Comparison of ENCODE assay signal across 19 cellular contexts in the genomic region with DNA sequence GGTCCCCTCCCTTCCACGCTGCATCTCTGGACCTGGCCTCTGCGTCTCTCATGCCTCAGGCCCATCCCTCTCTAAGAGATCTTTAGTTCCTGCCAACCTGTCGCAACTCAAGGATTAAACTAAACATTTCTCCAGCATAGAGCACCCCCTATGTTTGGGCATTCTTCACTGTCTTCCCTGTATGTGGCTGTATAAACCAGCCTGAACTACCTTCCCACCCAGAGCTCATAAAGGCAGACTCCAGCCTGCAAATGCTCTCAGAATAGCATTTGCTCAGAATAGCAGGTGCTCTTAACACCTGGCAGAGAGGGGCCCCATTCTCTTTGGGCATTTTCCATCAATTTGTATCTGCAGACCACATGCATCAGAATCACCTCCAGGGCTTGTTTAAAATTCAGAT.
DNase-seq lines count a peak whose midpoint lies in the region; ATAC-seq and TF ChIP-seq lines count a peak whose summit lies in the region.
"Had no signal": no experiment of that assay in that cellular context is flagged by ENCODE, and none has a peak within 500 bp of the region (broad histone marks: within the 10 kb centered on the region; RNA-seq: fewer than 3 reads in every experiment).

No MANE protein-coding gene starts in this region.

- DNase-seq in natural killer cell (no peak), MV-4-11 (lab: John Stamatoyannopoulos, UW) (peak; percentile 9), chondrocyte (ENCODE audit: low spot score) (no peak), DMS153 treated with DMSO at 0.1 percent for 48 hours (lab: John Stamatoyannopoulos, UW; ENCODE audit: unreplicated experiment) (no peak), NCI-H2107 treated with DMSO at 0.1 percent for 48 hours (lab: John Stamatoyannopoulos, UW; ENCODE audit: unreplicated experiment) (no peak), germinal center (ENCODE audit: low spot score) (no peak)
- DNase-seq in natural killer cell treated with Interleukin-12 subunit alpha and Interleukin-12 subunit beta and Interleukin-15 and Interleukin-18, amount 100 ng/mL, for 72 hours (ENCODE audit: low spot score), result no peak
- DNase-seq: activated CD4-positive, alpha-beta T cell treated with anti-CD3 and anti-CD28 coated beads for 48 hours; activated CD8-positive, alpha-beta memory T cell treated with anti-CD3 and anti-CD28 coated beads, Interleukin-2, amount 50 U/mL, for 48 hours; activated effector memory CD4-positive, alpha-beta T cell treated with Interleukin-2 at 50 U/mL for 16 hours; effector CD8-positive, alpha-beta T cell; foreskin keratinocyte; mucosa of descending colon; NCI-H1417 treated with DMSO at 0.1 percent for 48 hours; NCI-H526 treated with DMSO at 0.1 percent for 48 hours; PC-3; psoas muscle; SHP77 had no signal

- no peak for ATAC-seq in natural killer cell
- no peak for ATAC-seq in natural killer cell treated with Interleukin-12 subunit alpha and Interleukin-12 subunit beta and Interleukin-15 and Interleukin-18, amount 100 ng/mL, for 72 hours
- no peak for ATAC-seq in HG02884 (IDR thresholded peaks at IDR 0.05; ENCODE audit: unreplicated experiment)
- ATAC-seq: foreskin keratinocyte, mucosa of descending colon, PC-3, psoas muscle had no signal

- H3K36me3 Mint-ChIP-seq in natural killer cell, result no peaks in the 10 kb centered on the region
- H3K36me3 Mint-ChIP-seq in natural killer cell treated with Interleukin-12 subunit alpha and Interleukin-12 subunit beta and Interleukin-15 and Interleukin-18, amount 100 ng/mL, for 72 hours, result no peaks in the 10 kb centered on the region
- H3K36me3 Mint-ChIP-seq in chondrocyte (ENCODE audit: low read depth), result peaks cover 2% of the 10 kb centered on the region

- H3K9me3 Mint-ChIP-seq in natural killer cell (no peaks in the 10 kb centered on the region), chondrocyte (ENCODE audit: low read depth) (no peaks in the 10 kb centered on the region)
- no peaks in the 10 kb centered on the region for H3K9me3 Mint-ChIP-seq in natural killer cell treated with Interleukin-12 subunit alpha and Interleukin-12 subunit beta and Interleukin-15 and Interleukin-18, amount 100 ng/mL, for 72 hours

- peaks cover 40 to 44% of the 10 kb centered on the region in 2 donors for H3K4me1 Mint-ChIP-seq in natural killer cell
- peaks cover 36 to 37% of the 10 kb centered on the region in 2 donors for H3K4me1 Mint-ChIP-seq in natural killer cell treated with Interleukin-12 subunit alpha and Interleukin-12 subunit beta and Interleukin-15 and Interleukin-18, amount 100 ng/mL, for 72 hours (ENCODE audit: low read depth in 2 of 2)
- peaks cover 23% of the 10 kb centered on the region for H3K4me1 Mint-ChIP-seq in chondrocyte (ENCODE audit: low read depth)

- peak overlapping the region; percentile 44 to 86 for H3K27ac Mint-ChIP-seq in natural killer cell
- peak overlapping the region in 1 of 2 donors; percentile 26 for H3K27ac Mint-ChIP-seq in natural killer cell treated with Interleukin-12 subunit alpha and Interleukin-12 subunit beta and Interleukin-15 and Interleukin-18, amount 100 ng/mL, for 72 hours
- peak overlapping the region; percentile 22 for H3K27ac Mint-ChIP-seq in chondrocyte (ENCODE audit: unreplicated experiment)

- no peaks in the 10 kb centered on the region for H3K27me3 Mint-ChIP-seq in natural killer cell (ENCODE audit: low read depth in 2 of 2)
- no peaks in the 10 kb centered on the region for H3K27me3 Mint-ChIP-seq in natural killer cell treated with Interleukin-12 subunit alpha and Interleukin-12 subunit beta and Interleukin-15 and Interleukin-18, amount 100 ng/mL, for 72 hours
- H3K27me3 Mint-ChIP-seq in chondrocyte (ENCODE audit: low read depth), result no peaks in the 10 kb centered on the region

- H3K4me3 Mint-ChIP-seq in natural killer cell, result no peak overlapping the region
- no peak overlapping the region for H3K4me3 Mint-ChIP-seq in natural killer cell treated with Interleukin-12 subunit alpha and Interleukin-12 subunit beta and Interleukin-15 and Interleukin-18, amount 100 ng/mL, for 72 hours
- H3K4me3 Mint-ChIP-seq in chondrocyte (ENCODE audit: unreplicated experiment), result no peak overlapping the region

- TF ChIP-seq CTCF in natural killer cell (IDR thresholded peaks at IDR 0.05) (no peak), chondrocyte (IDR thresholded peaks at IDR 0.05) (no peak)

- intact Hi-C loops in natural killer cell (cut with micrococcal nuclease), result no loop called here
